In the genomic region with DNA sequence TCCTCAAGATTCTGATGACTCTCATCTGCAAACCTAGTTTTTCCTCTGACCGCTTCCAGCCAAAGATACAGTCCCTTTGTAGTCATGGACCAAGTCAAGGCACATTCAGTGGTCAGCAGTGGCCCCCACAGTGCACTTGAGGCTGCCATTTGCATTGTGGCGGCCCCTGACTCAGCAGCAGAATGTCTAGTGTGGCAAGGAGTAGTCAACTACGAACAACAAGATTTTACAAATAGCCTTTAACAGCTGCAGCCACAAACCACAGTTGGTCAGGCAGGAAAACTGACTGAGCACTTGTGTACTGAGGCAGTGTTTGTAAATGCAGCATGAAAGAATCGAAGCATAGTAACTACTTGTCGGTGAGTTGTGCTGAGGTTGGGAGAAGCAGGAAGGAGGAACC, we compare ENCODE assay signal across 13 cellular contexts. TPM values are rescaled to one million over a fixed set of nuclear protein-coding genes. Genes with fewer than 3 reads are reported as not detected.
DNase-seq lines count a peak whose midpoint lies in the region; ATAC-seq and TF ChIP-seq lines count a peak whose summit lies in the region.
"Had no signal": no experiment of that assay in that cellular context is flagged by ENCODE, and none has a peak within 500 bp of the region (broad histone marks: within the 10 kb centered on the region; RNA-seq: fewer than 3 reads in every experiment).

No MANE protein-coding gene starts in this region.

- intact Hi-C loops in right lobe of liver (cut with DNase I): no loop called here
- intact Hi-C loops in left cardiac atrium (cut with DNase I): no loop called here

- H3K4me1 Mint-ChIP-seq in neural crest cell: peaks cover 18% of the 10 kb centered on the region
- H3K4me1 Mint-ChIP-seq in type B pancreatic cell (ENCODE audit: unreplicated experiment): peaks cover 10% of the 10 kb centered on the region

- in situ Hi-C loops in astrocyte of the cerebellum (cut with HindIII; ENCODE audit: low sequenced_read_pairs): no loop called here

- H3K27me3 Mint-ChIP-seq in neural crest cell (ENCODE audit: low read depth) (no peaks in the 10 kb centered on the region), type B pancreatic cell (no peaks in the 10 kb centered on the region)

- no peak for TF ChIP-seq POLR2A in right lobe of liver (IDR thresholded peaks at IDR 0.05)

- DNase-seq in M059J (ENCODE audit: low read depth): peak; percentile 91
- peak; percentile 91 for DNase-seq in astrocyte of the cerebellum (ENCODE audit: low read depth)
- DNase-seq in neural crest cell (ENCODE audit: low read depth, low spot score): no peak
- DNase-seq in type B pancreatic cell (ENCODE audit: extremely low spot score, unreplicated experiment): no peak
- DNase-seq in right lobe of liver: no peak
- DNase-seq in left cardiac atrium: no peak
- DNase-seq: activated CD4-positive, alpha-beta memory T cell treated with anti-CD3 and anti-CD28 coated beads for 36 hours; body of pancreas; T-helper 2 cell had no signal

- H3K27me3 ChIP-seq in right lobe of liver: no peaks in the 10 kb centered on the region
- H3K27me3 ChIP-seq: body of pancreas had no signal

- no peaks in the 10 kb centered on the region for H3K36me3 Mint-ChIP-seq in neural crest cell (ENCODE audit: low read depth)
- peaks cover 7% of the 10 kb centered on the region for H3K36me3 Mint-ChIP-seq in type B pancreatic cell
- H3K36me3 Mint-ChIP-seq: activated CD4-positive, alpha-beta memory T cell treated with anti-CD3 and anti-CD28 coated beads for 36 hours had no signal

- H3K4me1 ChIP-seq in right lobe of liver: peaks cover 0 to 33% (median 6%) of the 10 kb centered on the region in 4 donors

- H3K9me3 ChIP-seq in right lobe of liver: no peaks in the 10 kb centered on the region
- H3K9me3 ChIP-seq: body of pancreas had no signal

- H3K27ac Mint-ChIP-seq in neural crest cell (ENCODE audit: unreplicated experiment) (peak overlapping the region; percentile 21), type B pancreatic cell (no peak overlapping the region)
- H3K27ac Mint-ChIP-seq: activated CD4-positive, alpha-beta memory T cell treated with anti-CD3 and anti-CD28 coated beads for 36 hours; activated T-helper 2 cell treated with anti-CD3 and anti-CD28 coated beads, Interferon-gamma antibody, Interleukin-2, Interleukin-4, amounts not matched to agents 10 μg/mL and 5 μg/mL and 100 μg/mL, durations not matched to agents 14 hours and 24 hours and 36 hours; stimulated activated naive CD8-positive, alpha-beta T cell treated with anti-CD3 and anti-CD28 coated beads, Interleukin-15, Interleukin-2, amounts not matched to agents 100 ng/mL and 50 ng/mL, for 24 hours had no signal

- H3K9me3 Mint-ChIP-seq in neural crest cell (no peaks in the 10 kb centered on the region), type B pancreatic cell (peaks cover 6% of the 10 kb centered on the region)
- H3K9me3 Mint-ChIP-seq: activated CD4-positive, alpha-beta memory T cell treated with anti-CD3 and anti-CD28 coated beads for 36 hours; activated T-helper 2 cell treated with anti-CD3 and anti-CD28 coated beads, Interferon-gamma antibody, Interleukin-2, Interleukin-4, amounts not matched to agents 10 μg/mL and 5 μg/mL and 100 μg/mL, durations not matched to agents 14 hours and 24 hours and 36 hours; stimulated activated naive CD8-positive, alpha-beta T cell treated with anti-CD3 and anti-CD28 coated beads, Interleukin-15, Interleukin-2, amounts not matched to agents 100 ng/mL and 50 ng/mL, for 24 hours had no signal

- 72% methylated on average over 5 of the region's 5 CpGs for WGBS in right lobe of liver (ENCODE audit: insufficient coverage, low coverage, low lambda C conversion rate, missing lambda C conversion rate)

- H3K4me3 ChIP-seq in astrocyte of the cerebellum (ENCODE audit: low read depth, low read length): no peak overlapping the region
- no peak overlapping the region for H3K4me3 ChIP-seq in right lobe of liver
- H3K4me3 ChIP-seq: body of pancreas had no signal

- no peaks in the 10 kb centered on the region for H3K36me3 ChIP-seq in right lobe of liver

- ATAC-seq in GM19351 (IDR thresholded peaks at IDR 0.05; ENCODE audit: unreplicated experiment) (peak; percentile 60), GM18873 (IDR thresholded peaks at IDR 0.05; ENCODE audit: low FRiP score, unreplicated experiment) (no peak), right lobe of liver (no peak), left cardiac atrium (no peak)
- ATAC-seq: body of pancreas had no signal

- H3K4me3 Mint-ChIP-seq in neural crest cell (no peak overlapping the region), type B pancreatic cell (no peak overlapping the region)
- H3K4me3 Mint-ChIP-seq: activated CD4-positive, alpha-beta memory T cell treated with anti-CD3 and anti-CD28 coated beads for 36 hours; stimulated activated naive CD8-positive, alpha-beta T cell treated with anti-CD3 and anti-CD28 coated beads, Interleukin-15, Interleukin-2, amounts not matched to agents 100 ng/mL and 50 ng/mL, for 24 hours had no signal

- TF ChIP-seq CTCF in astrocyte of the cerebellum (IDR thresholded peaks at IDR 0.05; ENCODE audit: low read depth, low read length, missing control alignments): no peak
- no peak for TF ChIP-seq CTCF in neural crest cell (conservative IDR thresholded peaks at IDR 0.05)
- no peak for TF ChIP-seq CTCF in type B pancreatic cell (conservative IDR thresholded peaks at IDR 0.05)
- no peak for TF ChIP-seq CTCF in right lobe of liver (IDR thresholded peaks at IDR 0.05)

- no peak overlapping the region for H3K27ac ChIP-seq in right lobe of liver
- H3K27ac ChIP-seq: body of pancreas had no signal

RNA-seq across cellular contexts. Expression of gene SLC2A12, which starts 49.6 kb away (rescaled TPM):
- total RNA-seq in M059J (2014; rRNA removed; shearing (Covaris generic)): 12.9 and 18.1 TPM in 2 replicates
- total RNA-seq in neural crest cell: 1.1 and 1.3 TPM in 2 replicates
- total RNA-seq in type B pancreatic cell (ENCODE audit: low replicate concordance): 2.7 and 5.5 TPM in 2 replicates
- 1 to 10 TPM in 2 of 6 experiments, under 1 TPM in 4; 0.49 to 9.1 (median 0.68) TPM for total RNA-seq in right lobe of liver
- total RNA-seq in left cardiac atrium: 10 to 100 TPM in 1 of 2 donors, 1 to 10 TPM in 1; 5.2 to 11.3 TPM
- total RNA-seq: activated T-helper 2 cell treated with anti-CD3 and anti-CD28 coated beads, Interferon-gamma antibody, Interleukin-2, Interleukin-4, amounts not matched to agents 10 μg/mL and 5 μg/mL and 100 μg/mL, durations not matched to agents 14 hours and 24 hours and 36 hours had no signal

RNA-seq across cellular contexts. Expression of gene TBPL1, which starts 49.8 kb away (rescaled TPM):
- total RNA-seq in M059J (2014; rRNA removed; shearing (Covaris generic)): 45.2 and 56.6 TPM in 2 replicates
- total RNA-seq in neural crest cell (50.2 and 53.2 TPM in 2 replicates), type B pancreatic cell (ENCODE audit: low replicate concordance) (28.0 and 35.5 TPM in 2 replicates), right lobe of liver (10 to 100 TPM in 2 of 6 experiments, 1 to 10 TPM in 4; 6.0 to 11.5 (median 9.4) TPM), left cardiac atrium (10 to 100 TPM; 17.8 to 22.8 TPM)

Comparison
In these comparisons a context has a peak if more than half of its experiments do, and no peak if none do; other contexts are left out.
1. DNase-seq: peak in M059J (single experiment) and astrocyte of the cerebellum (single experiment); none in neural crest cell (single experiment), type B pancreatic cell (single experiment), right lobe of liver (0 of 3) and left cardiac atrium (single experiment).